In genomic region chr7:8423057-8423456, GRCh38 we compare ENCODE assay signal across 26 cellular contexts. TPM values are rescaled to one million over a fixed set of nuclear protein-coding genes. Genes with fewer than 3 reads are reported as not detected.
DNase-seq lines count a peak whose midpoint lies in the region; ATAC-seq, FAIRE-seq and TF ChIP-seq lines count a peak whose summit lies in the region.
"Had no signal": no experiment of that assay in that cellular context is flagged by ENCODE, and none has a peak within 500 bp of the region (broad histone marks: within the 10 kb centered on the region; RNA-seq: fewer than 3 reads in every experiment).

No MANE protein-coding gene starts in this region.

- no peak for TF ChIP-seq CTCF in foreskin keratinocyte (conservative IDR thresholded peaks at IDR 0.05)

- no peak overlapping the region for H3K27ac ChIP-seq in foreskin keratinocyte
- H3K27ac ChIP-seq: 22Rv1; BLaER1 treated with 17β-estradiol and CSF1 and Interleukin-3, amounts not matched to agents 10 nM and 100 nM had no signal

- peak; percentile 36 for DNase-seq in DMS153 (lab: John Stamatoyannopoulos, UW)
- no peak for DNase-seq in DMS153 treated with DMSO at 0.1 percent for 48 hours (lab: John Stamatoyannopoulos, UW; ENCODE audit: unreplicated experiment)
- peak; percentile 36 for DNase-seq in RCC 7860 (ENCODE audit: low spot score)
- DNase-seq in foreskin keratinocyte = peak; percentile 9 to 42
- no peak for DNase-seq in NCI-H82 (lab: John Stamatoyannopoulos, UW)
- no peak for DNase-seq in NCI-H1436 (lab: John Stamatoyannopoulos, UW)
- DNase-seq: Caco-2; CD4-positive, alpha-beta memory T cell; EL; GF-D8; H7; KG1; MV-4-11; NCI-H1105 treated with DMSO at 0.1 percent for 48 hours; NCI-H1694; NCI-H446; NCI-H526 treated with DMSO at 0.1 percent for 48 hours; NK-92 treated with Interleukin-12 subunit alpha and Interleukin-12 subunit beta, amount 100 ng/mL, for 24 hours had no signal

- H3K27me3 ChIP-seq in foreskin keratinocyte = no peaks in the 10 kb centered on the region
- H3K27me3 ChIP-seq: BLaER1 treated with 17β-estradiol and CSF1 and Interleukin-3, amounts not matched to agents 10 nM and 100 nM had no signal

- no peak for FAIRE-seq in RCC 7860 (lab: Jason Lieb, UNC)
- FAIRE-seq: GM19239 had no signal

- no peaks in the 10 kb centered on the region for H3K4me1 ChIP-seq in foreskin keratinocyte
- H3K4me1 ChIP-seq: BLaER1 treated with 17β-estradiol and CSF1 and Interleukin-3, amounts not matched to agents 10 nM and 100 nM; Caco-2 had no signal

- ATAC-seq in foreskin keratinocyte (no peak), GM21367 (IDR thresholded peaks at IDR 0.05; ENCODE audit: unreplicated experiment) (no peak), GM18873 (IDR thresholded peaks at IDR 0.05; ENCODE audit: low FRiP score, unreplicated experiment) (no peak)
- ATAC-seq: Panc1, Right ventricle myocardium inferior had no signal

RNA-seq across cellular contexts. Expression of gene NXPH1, which starts 10.4 kb away (rescaled TPM):
- not detected in 2 replicates for total RNA-seq in foreskin keratinocyte
- not detected in 2 replicates for polyA plus RNA-seq in foreskin keratinocyte
- total RNA-seq: CD4-positive, alpha-beta memory T cell; Right ventricle myocardium inferior; SK-MEL-5 had no signal
- polyA plus RNA-seq: CD4-positive, alpha-beta memory T cell had no signal

Comparison
In these comparisons a context has a peak if more than half of its experiments do, and no peak if none do; other contexts are left out.
1. DNase-seq: peak in DMS153 (single experiment), RCC 7860 (single experiment) and foreskin keratinocyte (2 of 2); none in DMS153 treated with DMSO at 0.1 percent for 48 hours (single experiment), NCI-H82 (single experiment) and NCI-H1436 (single experiment).